Comparison of ENCODE assay signal across 8 cellular contexts in the genomic region with DNA sequence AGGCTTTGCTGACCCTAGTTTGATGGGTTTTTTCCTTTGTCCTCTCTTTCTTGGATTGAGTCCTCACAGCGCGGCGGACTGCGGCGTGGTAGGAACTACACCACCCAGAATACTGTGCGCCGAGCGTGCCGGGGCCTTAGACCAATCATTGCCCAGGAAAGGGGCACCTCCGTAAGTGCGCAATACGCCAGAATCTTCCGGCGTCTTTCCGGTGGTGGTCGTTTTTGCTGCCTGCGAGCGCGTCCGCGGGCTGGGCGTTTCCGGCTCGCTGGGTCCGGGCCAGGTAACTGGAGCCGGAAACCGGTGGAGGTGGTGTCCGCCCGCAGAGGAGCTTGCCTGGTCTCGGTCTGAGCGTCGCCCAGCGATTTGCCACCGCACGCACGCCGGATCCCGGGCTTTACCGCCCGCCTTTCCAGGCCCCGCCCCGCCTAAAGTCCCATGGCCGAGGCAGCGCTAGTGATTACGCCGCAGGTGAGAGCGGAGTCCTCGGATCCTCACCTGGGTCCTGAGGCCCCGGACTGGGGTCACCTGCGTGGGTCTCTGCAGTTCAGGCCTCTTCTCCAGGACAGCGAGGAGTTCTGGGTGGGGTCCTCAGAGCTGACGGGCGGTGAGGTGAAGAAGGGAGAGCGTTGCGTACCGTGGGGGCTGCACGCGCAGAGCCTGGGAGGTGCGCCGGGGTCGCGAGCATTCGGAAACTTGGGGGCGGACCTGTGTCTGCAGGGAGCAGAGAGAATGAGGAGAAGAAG. TPM values are rescaled to one million over a fixed set of nuclear protein-coding genes. Genes with fewer than 3 reads are reported as not detected.
DNase-seq lines count a peak whose midpoint lies in the region; ATAC-seq and TF ChIP-seq lines count a peak whose summit lies in the region.

A gene (plus strand): TSS at position 221 of the 746 bp plus-strand sequence. CDS start 218 bp downstream, at position 439.

- peak within 1 kb of the TSS; percentile 92 for H3K27ac Mint-ChIP-seq in GM23338
- H3K27ac Mint-ChIP-seq in activated naive CD4-positive, alpha-beta T cell treated with anti-CD3 and anti-CD28 coated beads for 36 hours = peak within 1 kb of the TSS; percentile 70

- H3K9me3 Mint-ChIP-seq in GM23338 = no peaks in the 10 kb centered on the region; the same call in 1 of the 3 replicates
- peaks cover 40% of the 10 kb centered on the region for H3K9me3 Mint-ChIP-seq in activated naive CD4-positive, alpha-beta T cell treated with anti-CD3 and anti-CD28 coated beads for 36 hours

- H3K9me2 ChIP-seq in GM23338 (ENCODE audit: insufficient read depth) = peaks cover 5% of the 10 kb centered on the region; the same call in 1 of the 2 replicates

- H3K4me3 Mint-ChIP-seq in GM23338 = peak within 1 kb of the TSS; percentile 93
- peak within 1 kb of the TSS; percentile 80 for H3K4me3 Mint-ChIP-seq in activated naive CD4-positive, alpha-beta T cell treated with anti-CD3 and anti-CD28 coated beads for 36 hours

- H4K20me1 ChIP-seq in GM23338 (replicated peaks; ENCODE audit: insufficient read depth) = no peaks in the 10 kb centered on the region; the same call in 1 of the 2 replicates

- H3K4me3 ChIP-seq in GM23338 (peak within 1 kb of the TSS; percentile 96), SJSA1 (peak within 1 kb of the TSS; percentile 76)

- H3K36me3 ChIP-seq in GM23338 (ENCODE audit: insufficient read depth) (no peaks in the 10 kb centered on the region), SJSA1 (peaks cover 27% of the 10 kb centered on the region)

- H2AFZ ChIP-seq in GM23338 = peak within 1 kb of the TSS; percentile 98

- H3K4me2 ChIP-seq in GM23338 = peak within 1 kb of the TSS; percentile 99

- peaks cover 8% of the 10 kb centered on the region; the same call in 1 of the 2 replicates for H3F3A ChIP-seq in GM23338 (replicated peaks; ENCODE audit: low read depth)

- H3K36me3 Mint-ChIP-seq in GM23338 (ENCODE audit: low read depth) = peaks cover 22% of the 10 kb centered on the region
- H3K36me3 Mint-ChIP-seq in activated naive CD4-positive, alpha-beta T cell treated with anti-CD3 and anti-CD28 coated beads for 36 hours (ENCODE audit: low read depth) = peaks cover 48% of the 10 kb centered on the region

- H3K4me1 ChIP-seq in GM23338 (ENCODE audit: insufficient read depth) = peaks cover 9% of the 10 kb centered on the region
- H3K4me1 ChIP-seq in SJSA1 (replicated peaks) = peaks cover 10% of the 10 kb centered on the region

- H3K79me2 ChIP-seq in GM23338 (replicated peaks; ENCODE audit: insufficient read depth) = peaks cover 44% of the 10 kb centered on the region

- peak; percentile 98 for ATAC-seq in GM23338

- H3K9me3 ChIP-seq in SJSA1 (replicated peaks) = peaks cover 17% of the 10 kb centered on the region

- intact Hi-C loops in activated naive CD4-positive, alpha-beta T cell treated with anti-CD3 and anti-CD28 coated beads for 36 hours (cut with micrococcal nuclease) = loop anchor here (1.0 kb wide), 6 partner anchors 28 to 655 kb away; a partner anchor contains a TSS

- CTCF ChIA-PET in activated naive CD4-positive, alpha-beta T cell treated with anti-CD3 and anti-CD28 coated beads for 36 hours (lab: Charles Lee) = no interaction called here

- H3K27me3 Mint-ChIP-seq in GM23338 (ENCODE audit: insufficient read depth, low read depth, poor library complexity) = peaks cover 10% of the 10 kb centered on the region
- no peaks in the 10 kb centered on the region for H3K27me3 Mint-ChIP-seq in activated naive CD4-positive, alpha-beta T cell treated with anti-CD3 and anti-CD28 coated beads for 36 hours (ENCODE audit: low read depth)

- DNase-seq in EH (ENCODE audit: low read depth) (peak; percentile 92), GM23338 (ENCODE audit: low spot score) (peak; percentile 99), M059J (ENCODE audit: low read depth) (peak; percentile 95), SJSA1 (ENCODE audit: low read depth in 1 of 2, low spot score in 2 of 2) (peak; percentile 80 to 87), glomerular endothelial cell (ENCODE audit: extremely low read depth, low read depth, low spot score) (peak; percentile 47), non-pigmented ciliary epithelial cell (ENCODE audit: low read depth) (peak; percentile 63), substantia nigra (lab: John Stamatoyannopoulos, UW) (peak; percentile 5 to 91 (median 66))
- peak; percentile 91 for DNase-seq in activated naive CD4-positive, alpha-beta T cell treated with anti-CD3 and anti-CD28 coated beads for 36 hours

- peaks cover 6% of the 10 kb centered on the region for H3K4me1 Mint-ChIP-seq in GM23338
- H3K4me1 Mint-ChIP-seq in activated naive CD4-positive, alpha-beta T cell treated with anti-CD3 and anti-CD28 coated beads for 36 hours (ENCODE audit: low read depth) = peaks cover 14% of the 10 kb centered on the region

- no peaks in the 10 kb centered on the region for H3K27me3 ChIP-seq in GM23338 (ENCODE audit: insufficient read depth)
- no peaks in the 10 kb centered on the region for H3K27me3 ChIP-seq in SJSA1 (replicated peaks)

- H3K27ac ChIP-seq in GM23338 (ENCODE audit: low read depth) (peak within 1 kb of the TSS; percentile 96), SJSA1 (peak within 1 kb of the TSS; percentile 39; the same call in 1 of the 2 replicates), substantia nigra (ENCODE audit: low read depth, low read length, poor library complexity, severe bottlenecking) (peak within 1 kb of the TSS; percentile 53)

- TF ChIP-seq CTCF in GM23338 (conservative IDR thresholded peaks at IDR 0.05; ENCODE audit: low read depth in 2 of 2) = no peak

TF ChIP-seq in GM23338, 12 proteins besides CTCF, POLR2A, EP300 and RAD21 (continues in another document):
- TF ChIP-seq ZNF331 (CRISPR knock-in tag; IDR thresholded peaks at IDR 0.05; ENCODE audit: low read depth) (no peak), STAT1 (IDR thresholded peaks at IDR 0.05; ENCODE audit: unreplicated experiment) (no peak)
- TF ChIP-seq, protein P1, sequence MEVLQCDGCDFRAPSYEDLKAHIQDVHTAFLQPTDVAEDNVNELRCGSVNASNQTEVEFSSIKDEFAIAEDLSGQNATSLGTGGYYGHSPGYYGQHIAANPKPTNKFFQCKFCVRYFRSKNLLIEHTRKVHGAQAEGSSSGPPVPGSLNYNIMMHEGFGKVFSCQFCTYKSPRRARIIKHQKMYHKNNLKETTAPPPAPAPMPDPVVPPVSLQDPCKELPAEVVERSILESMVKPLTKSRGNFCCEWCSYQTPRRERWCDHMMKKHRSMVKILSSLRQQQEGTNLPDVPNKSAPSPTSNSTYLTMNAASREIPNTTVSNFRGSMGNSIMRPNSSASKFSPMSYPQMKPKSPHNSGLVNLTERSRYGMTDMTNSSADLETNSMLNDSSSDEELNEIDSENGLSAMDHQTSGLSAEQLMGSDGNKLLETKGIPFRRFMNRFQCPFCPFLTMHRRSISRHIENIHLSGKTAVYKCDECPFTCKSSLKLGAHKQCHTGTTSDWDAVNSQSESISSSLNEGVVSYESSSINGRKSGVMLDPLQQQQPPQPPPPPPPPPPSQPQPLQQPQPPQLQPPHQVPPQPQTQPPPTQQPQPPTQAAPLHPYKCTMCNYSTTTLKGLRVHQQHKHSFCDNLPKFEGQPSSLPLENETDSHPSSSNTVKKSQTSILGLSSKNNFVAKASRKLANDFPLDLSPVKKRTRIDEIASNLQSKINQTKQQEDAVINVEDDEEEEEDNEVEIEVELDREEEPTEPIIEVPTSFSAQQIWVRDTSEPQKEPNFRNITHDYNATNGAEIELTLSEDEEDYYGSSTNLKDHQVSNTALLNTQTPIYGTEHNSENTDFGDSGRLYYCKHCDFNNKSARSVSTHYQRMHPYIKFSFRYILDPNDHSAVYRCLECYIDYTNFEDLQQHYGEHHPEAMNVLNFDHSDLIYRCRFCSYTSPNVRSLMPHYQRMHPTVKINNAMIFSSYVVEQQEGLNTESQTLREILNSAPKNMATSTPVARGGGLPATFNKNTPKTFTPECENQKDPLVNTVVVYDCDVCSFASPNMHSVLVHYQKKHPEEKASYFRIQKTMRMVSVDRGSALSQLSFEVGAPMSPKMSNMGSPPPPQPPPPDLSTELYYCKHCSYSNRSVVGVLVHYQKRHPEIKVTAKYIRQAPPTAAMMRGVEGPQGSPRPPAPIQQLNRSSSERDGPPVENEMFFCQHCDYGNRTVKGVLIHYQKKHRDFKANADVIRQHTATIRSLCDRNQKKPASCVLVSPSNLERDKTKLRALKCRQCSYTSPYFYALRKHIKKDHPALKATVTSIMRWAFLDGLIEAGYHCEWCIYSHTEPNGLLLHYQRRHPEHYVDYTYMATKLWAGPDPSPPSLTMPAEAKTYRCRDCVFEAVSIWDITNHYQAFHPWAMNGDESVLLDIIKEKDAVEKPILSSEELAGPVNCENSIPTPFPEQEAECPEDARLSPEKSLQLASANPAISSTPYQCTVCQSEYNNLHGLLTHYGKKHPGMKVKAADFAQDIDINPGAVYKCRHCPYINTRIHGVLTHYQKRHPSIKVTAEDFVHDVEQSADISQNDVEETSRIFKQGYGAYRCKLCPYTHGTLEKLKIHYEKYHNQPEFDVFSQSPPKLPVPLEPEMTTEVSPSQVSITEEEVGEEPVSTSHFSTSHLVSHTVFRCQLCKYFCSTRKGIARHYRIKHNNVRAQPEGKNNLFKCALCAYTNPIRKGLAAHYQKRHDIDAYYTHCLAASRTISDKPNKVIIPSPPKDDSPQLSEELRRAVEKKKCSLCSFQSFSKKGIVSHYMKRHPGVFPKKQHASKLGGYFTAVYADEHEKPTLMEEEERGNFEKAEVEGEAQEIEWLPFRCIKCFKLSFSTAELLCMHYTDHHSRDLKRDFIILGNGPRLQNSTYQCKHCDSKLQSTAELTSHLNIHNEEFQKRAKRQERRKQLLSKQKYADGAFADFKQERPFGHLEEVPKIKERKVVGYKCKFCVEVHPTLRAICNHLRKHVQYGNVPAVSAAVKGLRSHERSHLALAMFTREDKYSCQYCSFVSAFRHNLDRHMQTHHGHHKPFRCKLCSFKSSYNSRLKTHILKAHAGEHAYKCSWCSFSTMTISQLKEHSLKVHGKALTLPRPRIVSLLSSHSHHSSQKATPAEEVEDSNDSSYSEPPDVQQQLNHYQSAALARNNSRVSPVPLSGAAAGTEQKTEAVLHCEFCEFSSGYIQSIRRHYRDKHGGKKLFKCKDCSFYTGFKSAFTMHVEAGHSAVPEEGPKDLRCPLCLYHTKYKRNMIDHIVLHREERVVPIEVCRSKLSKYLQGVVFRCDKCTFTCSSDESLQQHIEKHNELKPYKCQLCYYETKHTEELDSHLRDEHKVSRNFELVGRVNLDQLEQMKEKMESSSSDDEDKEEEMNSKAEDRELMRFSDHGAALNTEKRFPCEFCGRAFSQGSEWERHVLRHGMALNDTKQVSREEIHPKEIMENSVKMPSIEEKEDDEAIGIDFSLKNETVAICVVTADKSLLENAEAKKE (CRISPR knock-in tag; IDR thresholded peaks at IDR 0.05) = no peak

RNA-seq across cellular contexts. Expression of the gene that starts here (rescaled TPM):
- total RNA-seq in GM23338 (2014; rRNA removed; shearing (Covaris generic)) = 10.2 and 11.6 TPM in 2 replicates
- 3.5 and 4.3 TPM in 2 replicates for polyA plus RNA-seq in GM23338 (2016; fragmentation: Nextera tagmentation; extraction: Ambion mirVana)
- total RNA-seq in M059J (2014; rRNA removed; shearing (Covaris generic)) = 5.6 and 7.5 TPM in 2 replicates
- total RNA-seq in SJSA1 (2014; rRNA removed; shearing (Covaris generic)) = 3.9 and 4.3 TPM in 2 replicates
- total RNA-seq in activated naive CD4-positive, alpha-beta T cell treated with anti-CD3 and anti-CD28 coated beads for 36 hours = 1 to 10 TPM; 1.8 TPM
- 3.2 and 4.5 TPM in 2 replicates for total RNA-seq in glomerular endothelial cell

Comparison
In these comparisons a context has a peak if more than half of its experiments do, and no peak if none do; other contexts are left out.
1. Peak in every context shown above with its lines: DNase-seq, ATAC-seq, H3K4me3 ChIP-seq and H3K27ac ChIP-seq.
2. DNase-seq: peak in every context shown above with its lines; median percentile 99 in GM23338; 95 in M059J; 92 in EH; 91 in activated naive CD4-positive, alpha-beta T cell treated with anti-CD3 and anti-CD28 coated beads for 36 hours; 84 in SJSA1; 66 in substantia nigra; 63 in non-pigmented ciliary epithelial cell; 47 in glomerular endothelial cell.
3. H3K27ac ChIP-seq: peak in every context shown above with its lines; median percentile 96 in GM23338; 53 in substantia nigra; 39 in SJSA1.